In the genomic region with DNA sequence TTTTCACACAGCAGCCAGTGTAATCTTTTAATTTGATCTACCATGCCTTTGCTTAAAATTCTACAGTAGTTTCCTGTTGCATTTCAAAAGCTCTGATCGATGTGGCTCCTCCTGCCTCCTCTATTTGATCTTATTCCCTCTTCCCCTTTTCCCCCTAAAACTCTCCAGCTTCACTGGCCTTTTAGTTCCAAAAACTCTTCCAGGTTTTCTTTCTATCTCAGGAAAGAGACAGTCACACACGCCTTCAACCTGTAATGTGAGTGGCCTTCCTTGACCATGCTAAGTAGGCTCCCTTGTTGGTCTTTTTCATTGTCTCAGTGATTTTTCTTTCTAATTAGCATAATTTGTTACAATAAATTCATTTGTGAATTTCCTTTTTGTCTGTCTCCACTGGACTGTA, we compare ENCODE assay signal across 10 cellular contexts. TPM values are rescaled to one million over a fixed set of nuclear protein-coding genes. Genes with fewer than 3 reads are reported as not detected.
A peak's percentile ranks its signal among the peaks of the same experiment; 100 is the strongest.
DNase-seq lines count a peak whose midpoint lies in the region; ATAC-seq and TF ChIP-seq lines count a peak whose summit lies in the region.
"Had no signal": no experiment of that assay in that cellular context is flagged by ENCODE, and none has a peak within 500 bp of the region (broad histone marks: within the 10 kb centered on the region; RNA-seq: fewer than 3 reads in every experiment).

No MANE protein-coding gene starts in this region.

- CTCF ChIA-PET in OCI-LY7 (lab: Charles Lee; ENCODE audit: unreplicated experiment): no interaction called here

- no peak overlapping the region for H3K9ac ChIP-seq in rectal smooth muscle tissue (ENCODE audit: low read length)

- H3K4me1 ChIP-seq in OCI-LY7 (ENCODE audit: insufficient read depth, low read length, poor library complexity, severe bottlenecking) (peaks cover 28% of the 10 kb centered on the region), rectal smooth muscle tissue (ENCODE audit: control insufficient read depth, insufficient read depth, low read length) (no peaks in the 10 kb centered on the region)

- ATAC-seq in GM18517 (IDR thresholded peaks at IDR 0.05; ENCODE audit: unreplicated experiment) (no peak), HG03045 (IDR thresholded peaks at IDR 0.05; ENCODE audit: unreplicated experiment) (no peak), GM19035 (IDR thresholded peaks at IDR 0.05; ENCODE audit: unreplicated experiment) (no peak)
- no peak for ATAC-seq in activated CD4-positive, CD25-positive, alpha-beta regulatory T cell treated with anti-CD3 and anti-CD28 coated beads, Interleukin-2, amount 50 U/mL, for 24 hours

- H3K27me3 ChIP-seq in rectal smooth muscle tissue (ENCODE audit: control insufficient read depth, insufficient read depth, low read length): no peaks in the 10 kb centered on the region

- TF ChIP-seq CTCF in GM12865 (IDR thresholded peaks at IDR 0.05; ENCODE audit: insufficient read depth, low read depth, low read length, missing control alignments) (no peak), OCI-LY7 (conservative IDR thresholded peaks at IDR 0.05; ENCODE audit: low read length) (no peak), epithelial cell of esophagus (IDR thresholded peaks at IDR 0.05; ENCODE audit: insufficient read depth, low read depth, low read length, missing control alignments) (no peak)

- H3K9me3 ChIP-seq in OCI-LY7 (ENCODE audit: low read length): peaks cover 10% of the 10 kb centered on the region

- H3K36me3 ChIP-seq in OCI-LY7 (ENCODE audit: insufficient read depth, low read length): no peaks in the 10 kb centered on the region; the same call in 1 of the 2 replicates
- H3K36me3 ChIP-seq in rectal smooth muscle tissue (ENCODE audit: control insufficient read depth, insufficient read depth, low read length): no peaks in the 10 kb centered on the region

- DNase-seq in GM12865 (ENCODE audit: low read depth) (no peak), OCI-LY7 (ENCODE audit: low spot score) (no peak), epithelial cell of esophagus (ENCODE audit: low read depth) (no peak)
- DNase-seq: activated CD4-positive, alpha-beta T cell treated with anti-CD3 and anti-CD28 coated beads, Interleukin-2, amount 50 U/mL, for 1 hour; nucleus accumbens had no signal

- POLR2A ChIA-PET in OCI-LY7 (lab: Charles Lee): interaction anchor here (0.6 kb wide), 1 partner anchor 832 kb away, joined by 5 read pairs; no protein-coding TSS in a partner anchor

- no peaks in the 10 kb centered on the region for H4K20me1 ChIP-seq in OCI-LY7 (ENCODE audit: insufficient read depth, low read length)

- H3K27ac ChIP-seq in OCI-LY7 (ENCODE audit: low read depth, low read length, poor library complexity, severe bottlenecking) (peak overlapping the region; percentile 93), rectal smooth muscle tissue (ENCODE audit: low read depth, low read length) (no peak overlapping the region)

- H3K4me2 ChIP-seq in OCI-LY7 (ENCODE audit: low read length): peak overlapping the region; percentile 73

- H3K79me2 ChIP-seq in OCI-LY7 (ENCODE audit: insufficient read depth, low read depth, low read length): peaks cover 59% of the 10 kb centered on the region

- intact Hi-C loops in OCI-LY7 (cut with micrococcal nuclease; ENCODE audit: unreplicated experiment): loop anchor here (5.0 to 10.0 kb wide), 4 partner anchors 61 to 374 kb away; partner anchors contain the start of gene NEDD4

- H3K9me2 ChIP-seq in OCI-LY7 (ENCODE audit: insufficient read depth, low read length): no peaks in the 10 kb centered on the region

- no TSS peak for BruUV-seq in OCI-LY7 (replicated peaks; lab: Mats Ljungman, UMichigan)

- H3K4me3 ChIP-seq in GM12865 (ENCODE audit: low read depth, low read length) (peak overlapping the region; percentile 57), OCI-LY7 (ENCODE audit: low read depth, low read length, poor library complexity, severe bottlenecking) (peak overlapping the region; percentile 88), epithelial cell of esophagus (ENCODE audit: low read length) (peak overlapping the region; percentile 86), rectal smooth muscle tissue (ENCODE audit: low read length) (peak overlapping the region; percentile 80)

- peak overlapping the region; percentile 82 for H2AFZ ChIP-seq in OCI-LY7 (ENCODE audit: low read length)

RNA-seq across cellular contexts. Expression of gene TEX9, which starts 1.0 kb away (rescaled TPM):
- total RNA-seq in OCI-LY7 (2014; rRNA removed; shearing (Covaris generic)): 16.9 and 20.0 TPM in 2 replicates
- 43.5 and 44.6 TPM in 2 replicates for total RNA-seq in OCI-LY7 (2022)
